13 cellular contexts compared by ENCODE assay signal in genomic region chr17:40447148-40447644, GRCh38. TPM values are rescaled to one million over a fixed set of nuclear protein-coding genes. Genes with fewer than 3 reads are reported as not detected.
DNase-seq lines count a peak whose midpoint lies in the region; ATAC-seq and TF ChIP-seq lines count a peak whose summit lies in the region.
"Had no signal": no experiment of that assay in that cellular context is flagged by ENCODE, and none has a peak within 500 bp of the region (broad histone marks: within the 10 kb centered on the region; RNA-seq: fewer than 3 reads in every experiment).

No MANE protein-coding gene starts in this region.

- H3K18ac ChIP-seq in IMR-90 (ENCODE audit: low read depth, low read length) = no peak overlapping the region

- H3K4ac ChIP-seq in IMR-90 (ENCODE audit: low read depth, low read length) = no peak overlapping the region

- H3K9me3 ChIP-seq in IMR-90 (ENCODE audit: control insufficient read depth, insufficient read depth, low read length) = no peaks in the 10 kb centered on the region
- no peaks in the 10 kb centered on the region for H3K9me3 ChIP-seq in colonic mucosa
- no peaks in the 10 kb centered on the region for H3K9me3 ChIP-seq in left lung
- H3K9me3 ChIP-seq: MG63 had no signal

- in situ Hi-C loops in IMR-90 (cut with MboI; ENCODE audit: low sequenced_read_pairs) = no loop called here

- H4K20me1 ChIP-seq in IMR-90 (ENCODE audit: insufficient read depth, low read length) = peaks cover 82% of the 10 kb centered on the region

- H2BK120ac ChIP-seq in IMR-90 (ENCODE audit: low read depth, low read length) = no peak overlapping the region

- dilution Hi-C loops in IMR-90 (cut with HindIII; ENCODE audit: low sequenced_read_pairs, unreplicated experiment) = no loop called here

- no peak for TF ChIP-seq RAD21 in IMR-90 (IDR thresholded peaks at IDR 0.05; ENCODE audit: low read length)

- H2AFZ ChIP-seq in IMR-90 (replicated peaks; ENCODE audit: low read length, poor library complexity) = no peak overlapping the region

- H3K27me3 ChIP-seq in IMR-90 (ENCODE audit: control insufficient read depth, insufficient read depth, low read length) (no peaks in the 10 kb centered on the region), colonic mucosa (no peaks in the 10 kb centered on the region), left lung (peaks cover 0 to 22% of the 10 kb centered on the region in 2 donors)
- H3K27me3 ChIP-seq: MG63 had no signal

- peaks cover 26 to 83% of the 10 kb centered on the region in 2 experiments for H3K79me1 ChIP-seq in IMR-90 (ENCODE audit: low read depth in 1 of 2, low read length in 2 of 2)

- H3K9me3 Mint-ChIP-seq in stimulated activated effector memory CD8-positive, alpha-beta T cell treated with anti-CD3 and anti-CD28 coated beads, Interleukin-12 subunit alpha, Interleukin-12 subunit beta, amount 100 ng/mL, for 72 hours = no peaks in the 10 kb centered on the region
- H3K9me3 Mint-ChIP-seq: activated naive CD4-positive, alpha-beta T cell treated with anti-CD3 and anti-CD28 coated beads for 36 hours had no signal

- H4K91ac ChIP-seq in IMR-90 (ENCODE audit: insufficient read depth, low read depth, low read length) = no peak overlapping the region

- peak overlapping the region; percentile 91 for H3K4me2 ChIP-seq in IMR-90 (ENCODE audit: low read depth, low read length)

- peak overlapping the region; percentile 48 for H3K27ac Mint-ChIP-seq in stimulated activated effector memory CD8-positive, alpha-beta T cell treated with anti-CD3 and anti-CD28 coated beads, Interleukin-12 subunit alpha, Interleukin-12 subunit beta, amount 100 ng/mL, for 72 hours
- H3K27ac Mint-ChIP-seq: activated naive CD4-positive, alpha-beta T cell treated with anti-CD3 and anti-CD28 coated beads for 36 hours had no signal

- H3K23ac ChIP-seq in IMR-90 (ENCODE audit: low read depth, low read length) = peak overlapping the region; percentile 61; the same call in 1 of the 2 replicates

- intact Hi-C loops in IMR-90 (cut with micrococcal nuclease) (no loop called here), colonic mucosa (cut with DNase I) (no loop called here), left lung (cut with DNase I) (no loop called here)

- CTCF ChIA-PET in IMR-90 (lab: Yijun Ruan, JAX) = interaction anchor here (1.4 kb wide), 1 partner anchor 86 kb away, joined by 7 read pairs; no protein-coding TSS in a partner anchor

- no peak overlapping the region for H4K5ac ChIP-seq in IMR-90 (ENCODE audit: low read depth, low read length)

- no peak overlapping the region for H4K8ac ChIP-seq in IMR-90 (ENCODE audit: low read depth in 2 of 2, low read length in 2 of 2)

- no peak overlapping the region for H2BK15ac ChIP-seq in IMR-90 (ENCODE audit: low read depth, low read length)

- TF ChIP-seq CTCF in IMR-90 (conservative IDR thresholded peaks at IDR 0.05; ENCODE audit: low read depth, low read length) (no peak), colonic mucosa (IDR thresholded peaks at IDR 0.05) (no peak), left lung (IDR thresholded peaks at IDR 0.05) (no peak)

- DNase-seq in IMR-90 (no peak), colonic mucosa (peak; percentile 47), left lung (no peak), dermis blood vessel endothelial cell (no peak), T-helper 9 cell (no peak)
- no peak for DNase-seq in stimulated activated effector memory CD8-positive, alpha-beta T cell treated with anti-CD3 and anti-CD28 coated beads, Interleukin-12 subunit alpha, Interleukin-12 subunit beta, amount 100 ng/mL, for 72 hours (ENCODE audit: low spot score in 2 of 2)
- no peak for DNase-seq in stimulated activated CD4-positive, alpha-beta T cell treated with anti-CD3 and anti-CD28 coated beads, Interleukin-12 subunit alpha, Interleukin-12 subunit beta, amount 100 ng/mL, for 4 hours
- DNase-seq in activated effector memory CD4-positive, alpha-beta T cell treated with Interleukin-2 at 50 U/mL for 16 hours = no peak
- DNase-seq: activated CD4-positive, CD25-positive, alpha-beta regulatory T cell treated with anti-CD3 and anti-CD28 coated beads, Interleukin-2, amount 50 U/mL, for 72 hours; activated naive CD4-positive, alpha-beta T cell treated with anti-CD3 and anti-CD28 coated beads for 36 hours; Calu3; MG63 had no signal

- no peak for TF ChIP-seq POLR2A in IMR-90 (IDR thresholded peaks at IDR 0.05; ENCODE audit: low read depth, low read length)

- peak overlapping the region; percentile 21; the same call in 1 of the 2 replicates for H3K14ac ChIP-seq in IMR-90 (replicated peaks; ENCODE audit: low read depth, low read length)

- H2BK20ac ChIP-seq in IMR-90 (ENCODE audit: low read depth, low read length) = no peak overlapping the region

- H2AK5ac ChIP-seq in IMR-90 (ENCODE audit: low read depth, low read length) = peak overlapping the region; percentile 25; the same call in 1 of the 2 replicates

- H3K4me3 Mint-ChIP-seq in stimulated activated effector memory CD8-positive, alpha-beta T cell treated with anti-CD3 and anti-CD28 coated beads, Interleukin-12 subunit alpha, Interleukin-12 subunit beta, amount 100 ng/mL, for 72 hours = peak overlapping the region; percentile 8
- H3K4me3 Mint-ChIP-seq: activated naive CD4-positive, alpha-beta T cell treated with anti-CD3 and anti-CD28 coated beads for 36 hours had no signal

- H3K4me1 ChIP-seq in IMR-90 (ENCODE audit: control insufficient read depth, insufficient read depth, low read length) = peaks cover 41% of the 10 kb centered on the region
- peaks cover 26% of the 10 kb centered on the region for H3K4me1 ChIP-seq in colonic mucosa
- peaks cover 65 to 83% of the 10 kb centered on the region in 2 donors for H3K4me1 ChIP-seq in left lung

- H3K4me3 ChIP-seq in IMR-90 (ENCODE audit: insufficient read depth, low read depth, low read length) (peak overlapping the region; percentile 52), colonic mucosa (peak overlapping the region; percentile 11), left lung (peak overlapping the region in 1 of 2 donors; percentile 67)
- H3K4me3 ChIP-seq: MG63 had no signal

- peak overlapping the region; percentile 67 for H2AK9ac ChIP-seq in IMR-90 (replicated peaks; ENCODE audit: low read depth, low read length, poor library complexity)

- peaks cover 15% of the 10 kb centered on the region for H3K36me3 Mint-ChIP-seq in stimulated activated effector memory CD8-positive, alpha-beta T cell treated with anti-CD3 and anti-CD28 coated beads, Interleukin-12 subunit alpha, Interleukin-12 subunit beta, amount 100 ng/mL, for 72 hours

- POLR2A ChIA-PET in IMR-90 (lab: Charles Lee; ENCODE audit: unreplicated experiment) = interaction anchor here (0.7 to 1.3 kb wide), 3 partner anchors 39 to 336 kb away, joined by 3 read pairs; no protein-coding TSS in a partner anchor

- peak overlapping the region; percentile 2 for H2BK5ac ChIP-seq in IMR-90 (ENCODE audit: low read depth, low read length, poor library complexity, severe bottlenecking)

- BruUV-seq in IMR-90 (replicated peaks; lab: Mats Ljungman, UMichigan) = no TSS peak

- H3K27ac ChIP-seq in IMR-90 (ENCODE audit: insufficient read depth, low read length) = peak overlapping the region; percentile 10; the same call in 1 of the 2 replicates
- H3K27ac ChIP-seq in colonic mucosa = peak overlapping the region; percentile 91
- peak overlapping the region; percentile 72 to 78 for H3K27ac ChIP-seq in left lung

- H3K9ac ChIP-seq in IMR-90 (ENCODE audit: low read depth, low read length) (peak overlapping the region; percentile 43), colonic mucosa (ENCODE audit: low read depth in 2 of 2, low read length in 2 of 2) (peak overlapping the region in 1 of 2 donors; percentile 44)

- H3K36me3 ChIP-seq in IMR-90 (ENCODE audit: control insufficient read depth, insufficient read depth, low read length) = peaks cover 47% of the 10 kb centered on the region
- H3K36me3 ChIP-seq in colonic mucosa = no peaks in the 10 kb centered on the region
- H3K36me3 ChIP-seq in left lung = peaks cover 0 to under 1% of the 10 kb centered on the region in 2 donors
- H3K36me3 ChIP-seq: MG63 had no signal

- peaks cover 41% of the 10 kb centered on the region for H3K9me1 ChIP-seq in IMR-90 (ENCODE audit: insufficient read depth, low read length)

- peaks cover 50% of the 10 kb centered on the region for H3K4me1 Mint-ChIP-seq in stimulated activated effector memory CD8-positive, alpha-beta T cell treated with anti-CD3 and anti-CD28 coated beads, Interleukin-12 subunit alpha, Interleukin-12 subunit beta, amount 100 ng/mL, for 72 hours

- no CpG with 5 or more reads among the region's 8 CpGs for WGBS in IMR-90 (ENCODE audit: extremely low coverage in 2 of 2, insufficient read length in 1 of 2), 2 experiments

- ATAC-seq in IMR-90 (ENCODE audit: low read depth) (no peak), left lung (no peak)
- no peak for ATAC-seq in stimulated activated effector memory CD8-positive, alpha-beta T cell treated with anti-CD3 and anti-CD28 coated beads, Interleukin-12 subunit alpha, Interleukin-12 subunit beta, amount 100 ng/mL, for 72 hours

- no peak overlapping the region for H3K56ac ChIP-seq in IMR-90 (ENCODE audit: extremely low read depth, insufficient read depth, low read length)

TF ChIP-seq in IMR-90, 13 proteins besides CTCF, POLR2A, EP300 and RAD21:
- TF ChIP-seq SMC3 (IDR thresholded peaks at IDR 0.05; ENCODE audit: low read depth, low read length) (no peak), MAFK (IDR thresholded peaks at IDR 0.05; ENCODE audit: low read depth, low read length) (peak; percentile 31; the same call in 1 of the 2 replicates)

RNA-seq across cellular contexts. Expression of gene IGFBP4, which starts 3.9 kb away (rescaled TPM):
- total RNA-seq in IMR-90 (2012; rRNA removed) = 257 and 308 TPM in 2 replicates
- 1,187 TPM in 2 replicates for polyA plus RNA-seq in IMR-90 (2012; rRNA removed)
- 1,397 and 1,707 TPM in 2 replicates for polyA plus RNA-seq in IMR-90 (2012; cell fraction: cytosol; rRNA removed)
- 452 and 510 TPM in 2 replicates for polyA plus RNA-seq in IMR-90 (2012; cell fraction: nucleus; rRNA removed; ENCODE audit: low replicate concordance)
- 100 to 1,000 TPM; 182 to 291 TPM for total RNA-seq in colonic mucosa
- 100 to 1,000 TPM; 333 to 407 TPM for total RNA-seq in left lung
- 375 and 706 TPM in 2 replicates for total RNA-seq in dermis blood vessel endothelial cell

RNA-seq across cellular contexts. Expression of gene TOP2A, which starts 29.5 kb away (rescaled TPM):
- total RNA-seq in IMR-90 (2012; rRNA removed) (68.5 and 118 TPM in 2 replicates), colonic mucosa (100 to 1,000 TPM in 1 of 2 donors, 10 to 100 TPM in 1; 46.2 to 124 TPM), left lung (10 to 100 TPM; 18.1 to 40.0 TPM), dermis blood vessel endothelial cell (39.3 and 152 TPM in 2 replicates)
- 40.2 and 43.4 TPM in 2 replicates for polyA plus RNA-seq in IMR-90 (2012; rRNA removed)
- 3.3 and 5.3 TPM in 2 replicates for polyA plus RNA-seq in IMR-90 (2012; cell fraction: cytosol; rRNA removed)
- 2.7 and 19.5 TPM in 2 replicates for polyA plus RNA-seq in IMR-90 (2012; cell fraction: nucleus; rRNA removed; ENCODE audit: low replicate concordance)

RNA-seq across cellular contexts. Expression of gene TNS4, which starts 54.2 kb away (rescaled TPM):
- 0.28 TPM in 1 of 2 replicates, not detected in the other for total RNA-seq in IMR-90 (2012; rRNA removed)
- 0.07 TPM in 1 of 2 replicates, not detected in the other for polyA plus RNA-seq in IMR-90 (2012; rRNA removed)
- 0.07 and 0.08 TPM in 2 replicates for polyA plus RNA-seq in IMR-90 (2012; cell fraction: cytosol; rRNA removed)
- polyA plus RNA-seq in IMR-90 (2012; cell fraction: nucleus; rRNA removed; ENCODE audit: low replicate concordance) = 0.33 and 0.57 TPM in 2 replicates
- total RNA-seq in colonic mucosa = 10 to 100 TPM in 1 of 2 donors, 1 to 10 TPM in 1; 8.8 to 20.4 TPM
- 1 to 10 TPM in 1 of 2 donors, under 1 TPM in 1; 0.23 to 1.6 TPM for total RNA-seq in left lung
- total RNA-seq in dermis blood vessel endothelial cell = not detected in 2 replicates
- total RNA-seq: SK-MEL-5 had no signal

Comparison
In these comparisons a context has a peak if more than half of its experiments do, and no peak if none do; other contexts are left out.
1. H3K27ac ChIP-seq: peak in every context shown above with its lines; median percentile 91 in colonic mucosa; 75 in left lung; 10 in IMR-90.